ENCODE assay signal across 8 cellular contexts in the genomic region with DNA sequence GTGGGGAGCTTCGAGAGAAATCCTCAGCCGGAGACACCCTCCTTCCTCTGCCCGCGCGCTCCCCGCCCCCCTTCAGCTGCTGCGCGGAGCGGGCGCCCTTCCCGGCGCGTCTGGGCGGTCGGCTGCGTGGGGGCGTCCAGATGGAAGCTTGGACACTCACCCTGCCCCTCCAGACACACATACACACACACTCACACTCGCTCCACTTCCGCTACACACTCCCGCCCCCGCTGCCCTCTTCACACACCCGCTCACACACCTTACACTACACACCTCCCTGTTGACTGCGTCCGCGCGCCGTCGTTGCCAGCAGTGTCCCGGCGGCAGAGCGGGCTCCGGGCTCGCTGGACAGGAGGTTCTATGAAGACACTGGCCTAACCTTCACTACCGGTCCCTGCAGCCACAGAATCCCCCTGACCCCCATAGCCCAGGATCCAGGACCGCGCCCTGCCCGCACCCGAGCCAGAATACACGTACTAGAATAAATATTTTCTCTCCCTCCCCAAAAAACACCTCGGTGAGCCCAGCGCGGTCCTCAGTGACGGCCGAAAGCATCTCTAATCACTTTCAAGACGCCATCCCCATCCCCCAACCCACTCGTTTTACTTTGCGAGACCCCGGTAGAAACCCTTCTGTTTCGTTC. TPM values are rescaled to one million over a fixed set of nuclear protein-coding genes. Genes with fewer than 3 reads are reported as not detected.
DNase-seq lines count a peak whose midpoint lies in the region; ATAC-seq and TF ChIP-seq lines count a peak whose summit lies in the region.

No MANE protein-coding gene starts in this region.

- H3F3A ChIP-seq in OCI-LY1 (ENCODE audit: insufficient read depth, low read length) = no peaks in the 10 kb centered on the region

- H3K9me3 ChIP-seq in HAP-1 (no peaks in the 10 kb centered on the region), OCI-LY1 (ENCODE audit: low read length) (no peaks in the 10 kb centered on the region), prostate gland (no peaks in the 10 kb centered on the region)

- DNase-seq in EL = peak; percentile 26
- peak; percentile 11 to 58 for DNase-seq in HAP-1 (ENCODE audit: low spot score in 2 of 2)
- peak; percentile 60 for DNase-seq in activated naive CD4-positive, alpha-beta T cell treated with anti-CD3 and anti-CD28 coated beads for 36 hours
- DNase-seq in Right ventricle myocardium superior = peak; percentile 68
- DNase-seq in prostate gland (ENCODE audit: low spot score) = peak; percentile 33
- no peak for DNase-seq in NCI-H1048 (lab: John Stamatoyannopoulos, UW)
- no peak for DNase-seq in NCI-H128 (lab: John Stamatoyannopoulos, UW; ENCODE audit: unreplicated experiment)

- H3K9me3 Mint-ChIP-seq in activated naive CD4-positive, alpha-beta T cell treated with anti-CD3 and anti-CD28 coated beads for 36 hours = no peaks in the 10 kb centered on the region

- H3K9me2 ChIP-seq in OCI-LY1 (ENCODE audit: low read depth, low read length) = no peaks in the 10 kb centered on the region

- in situ Hi-C loops in HAP-1 (cut with MboI; ENCODE audit: low sequenced_read_pairs) = loop anchor here (10.0 kb wide), 1 partner anchor 202 kb away; no protein-coding TSS in a partner anchor

- TF ChIP-seq POLR2A in prostate gland (IDR thresholded peaks at IDR 0.05) = no peak

- H3K27me3 ChIP-seq in HAP-1 (ENCODE audit: low read depth) = peaks cover 19% of the 10 kb centered on the region
- H3K27me3 ChIP-seq in OCI-LY1 (ENCODE audit: insufficient read depth, low read length) = no peaks in the 10 kb centered on the region; the same call in 1 of the 2 replicates
- H3K27me3 ChIP-seq in prostate gland (replicated peaks; ENCODE audit: insufficient read depth) = peaks cover 9% of the 10 kb centered on the region

- H3K36me3 Mint-ChIP-seq in activated naive CD4-positive, alpha-beta T cell treated with anti-CD3 and anti-CD28 coated beads for 36 hours (ENCODE audit: low read depth) = peaks cover 30% of the 10 kb centered on the region

- TF ChIP-seq CTCF in OCI-LY1 (IDR thresholded peaks at IDR 0.05; ENCODE audit: low read length) (no peak), prostate gland (IDR thresholded peaks at IDR 0.05) (no peak)

- H3K27ac ChIP-seq in OCI-LY1 (ENCODE audit: low read depth, low read length, poor library complexity, severe bottlenecking) (no peak overlapping the region), prostate gland (peak overlapping the region; percentile 83 to 85)

- H2AFZ ChIP-seq in OCI-LY1 (ENCODE audit: low read length) = no peak overlapping the region

- peaks cover 14% of the 10 kb centered on the region for H3K27me3 Mint-ChIP-seq in activated naive CD4-positive, alpha-beta T cell treated with anti-CD3 and anti-CD28 coated beads for 36 hours (ENCODE audit: low read depth)

- peak overlapping the region; percentile 34 for H3K9ac ChIP-seq in OCI-LY1 (ENCODE audit: low read length)

- H3K4me2 ChIP-seq in OCI-LY1 (ENCODE audit: low read length) = peak overlapping the region; percentile 65

- peaks cover 35% of the 10 kb centered on the region for H3K4me1 Mint-ChIP-seq in activated naive CD4-positive, alpha-beta T cell treated with anti-CD3 and anti-CD28 coated beads for 36 hours (ENCODE audit: low read depth)

- peak overlapping the region; percentile 95 for H3K4me3 Mint-ChIP-seq in activated naive CD4-positive, alpha-beta T cell treated with anti-CD3 and anti-CD28 coated beads for 36 hours

- H3K79me2 ChIP-seq in OCI-LY1 (ENCODE audit: insufficient read depth, low read length) = no peaks in the 10 kb centered on the region

- CTCF ChIA-PET in activated naive CD4-positive, alpha-beta T cell treated with anti-CD3 and anti-CD28 coated beads for 36 hours (lab: Charles Lee) = interaction anchor here (0.7 to 4.4 kb wide), 21 partner anchors 11 to 896 kb away, joined by 3 to 49 read pairs (median 5); partner anchors contain the start of gene ADO

- peak overlapping the region; percentile 98 for H3K27ac Mint-ChIP-seq in activated naive CD4-positive, alpha-beta T cell treated with anti-CD3 and anti-CD28 coated beads for 36 hours

- no peaks in the 10 kb centered on the region for H3K36me3 ChIP-seq in HAP-1 (replicated peaks)
- H3K36me3 ChIP-seq in OCI-LY1 (ENCODE audit: insufficient read depth, low read length) = no peaks in the 10 kb centered on the region
- H3K36me3 ChIP-seq in prostate gland = no peaks in the 10 kb centered on the region

- H3K4me1 ChIP-seq in HAP-1 (peaks cover 8% of the 10 kb centered on the region), OCI-LY1 (ENCODE audit: insufficient read depth, low read length, severe bottlenecking) (peaks cover 22% of the 10 kb centered on the region), prostate gland (replicated peaks) (peaks cover 6% of the 10 kb centered on the region)

- intact Hi-C loops in activated naive CD4-positive, alpha-beta T cell treated with anti-CD3 and anti-CD28 coated beads for 36 hours (cut with micrococcal nuclease) = loop anchor here (2.0 to 5.0 kb wide), 7 partner anchors 325 to 874 kb away; partner anchors contain the start of genes REEP3 and RTKN2
- intact Hi-C loops in Right ventricle myocardium superior (cut with DNase I) = loop anchor here (5.0 to 10.0 kb wide), 3 partner anchors 82 to 328 kb away; no protein-coding TSS in a partner anchor
- intact Hi-C loops in prostate gland (cut with DNase I) = loop anchor here (5.0 kb wide), 3 partner anchors 225 to 380 kb away; no protein-coding TSS in a partner anchor

- peak; percentile 61 for ATAC-seq in Right ventricle myocardium superior (ENCODE audit: poor library complexity)

- WGBS in prostate gland = under 1% methylated on average over 49 of the region's 49 CpGs

- H3K4me3 ChIP-seq in HAP-1 = peak overlapping the region; percentile 86
- H3K4me3 ChIP-seq in OCI-LY1 (ENCODE audit: low read depth, low read length, poor library complexity, severe bottlenecking) = peak overlapping the region; percentile 64
- H3K4me3 ChIP-seq in prostate gland = peak overlapping the region; percentile 67 to 80

- H4K20me1 ChIP-seq in OCI-LY1 (ENCODE audit: insufficient read depth, low read length) = no peaks in the 10 kb centered on the region

RNA-seq across cellular contexts. Expression of gene EGR2, which starts 1.1 kb away (rescaled TPM):
- 10 to 100 TPM; 18.5 to 21.4 TPM for total RNA-seq in activated naive CD4-positive, alpha-beta T cell treated with anti-CD3 and anti-CD28 coated beads for 36 hours
- total RNA-seq in Right ventricle myocardium superior (0.19 TPM), prostate gland (1 to 10 TPM; 2.5 to 4.6 TPM)

RNA-seq across cellular contexts. Expression of gene ADO, which starts 12.7 kb away (rescaled TPM):
- total RNA-seq in activated naive CD4-positive, alpha-beta T cell treated with anti-CD3 and anti-CD28 coated beads for 36 hours = 10 to 100 TPM; 24.9 to 26.2 TPM
- total RNA-seq in Right ventricle myocardium superior = 16.0 TPM
- 10 to 100 TPM; 25.0 to 37.4 TPM for total RNA-seq in prostate gland

Comparison
In these comparisons a context has a peak if more than half of its experiments do, and no peak if none do; other contexts are left out.
1. DNase-seq: peak in EL (single experiment), HAP-1 (2 of 2), activated naive CD4-positive, alpha-beta T cell treated with anti-CD3 and anti-CD28 coated beads for 36 hours (single experiment), Right ventricle myocardium superior (single experiment) and prostate gland (single experiment); none in NCI-H1048 (single experiment) and NCI-H128 (single experiment).
2. Peak in every context shown above with its lines, with median percentiles within 50 percentile points of each other: H3K4me3 ChIP-seq.